ENCODE assay signal across 9 cellular contexts in genomic region chr11:104918113-104918824, GRCh38. TPM values are rescaled to one million over a fixed set of nuclear protein-coding genes. Genes with fewer than 3 reads are reported as not detected.
DNase-seq lines count a peak whose midpoint lies in the region; ATAC-seq, FAIRE-seq and TF ChIP-seq lines count a peak whose summit lies in the region.
"Had no signal": no experiment of that assay in that cellular context is flagged by ENCODE, and none has a peak within 500 bp of the region (broad histone marks: within the 10 kb centered on the region; RNA-seq: fewer than 3 reads in every experiment).

No MANE protein-coding gene starts in this region.

- DNase-seq in AG04449 (ENCODE audit: low read depth, low spot score) (peak; percentile 58), NCI-H2029 (lab: John Stamatoyannopoulos, UW) (peak; percentile 13), pancreas (no peak), cerebellar nuclear complex (lab: John Stamatoyannopoulos, UW) (no peak)
- DNase-seq in stimulated activated CD4-positive, alpha-beta T cell treated with anti-CD3 and anti-CD28 coated beads, Interleukin-2, amount 100 ng/mL, for 48 hours: no peak

- CTCF ChIA-PET in AG04449 (lab: Yijun Ruan, JAX): interaction anchor here (0.7 to 1.0 kb wide), 2 partner anchors 10 kb away, joined by 3 read pairs; no protein-coding TSS in a partner anchor

- intact Hi-C loops in pancreas (cut with DNase I): no loop called here

- no peaks in the 10 kb centered on the region for H3K9me3 ChIP-seq in duodenal mucosa (ENCODE audit: control insufficient read depth in 1 of 2, low read length in 2 of 2)
- H3K9me3 ChIP-seq in pancreas: no peaks in the 10 kb centered on the region

- POLR2A ChIA-PET in AG04449 (lab: Yijun Ruan, JAX): no interaction called here

- FAIRE-seq in pancreas (lab: Jason Lieb, UNC): no peak
- FAIRE-seq: H1 had no signal

- TF ChIP-seq CTCF in AG04449 (IDR thresholded peaks at IDR 0.05; ENCODE audit: insufficient read depth, low read length, missing control alignments) (no peak), pancreas (IDR thresholded peaks at IDR 0.05) (no peak)

- no peaks in the 10 kb centered on the region for H3K36me3 ChIP-seq in duodenal mucosa (ENCODE audit: control insufficient read depth in 1 of 2, insufficient read depth in 2 of 2, low read length in 2 of 2)
- H3K36me3 ChIP-seq in pancreas: no peaks in the 10 kb centered on the region

- peaks cover 6 to 17% of the 10 kb centered on the region in 2 donors for H3K4me1 ChIP-seq in duodenal mucosa (ENCODE audit: control insufficient read depth in 1 of 2, insufficient read depth in 2 of 2, low read length in 2 of 2)
- H3K4me1 ChIP-seq in pancreas: peaks cover 0 to 9% (median 0%) of the 10 kb centered on the region in 3 donors

- ATAC-seq in GM18909 (IDR thresholded peaks at IDR 0.05; ENCODE audit: poor library complexity, unreplicated experiment): peak; percentile 73
- peak; percentile 58 to 92 (median 80) for ATAC-seq in pancreas
- ATAC-seq in HG03521 (IDR thresholded peaks at IDR 0.05; ENCODE audit: unreplicated experiment): no peak

- WGBS in pancreas, 2 donors: 13 to 27% methylated on average over 6 of the region's 6 CpGs

- H3K4me3 ChIP-seq in AG04449 (ENCODE audit: low read depth, low read length) (peak overlapping the region; percentile 50), duodenal mucosa (ENCODE audit: low read depth in 1 of 2, low read length in 2 of 2) (peak overlapping the region; percentile 71 to 74), pancreas (peak overlapping the region in 3 of 4 donors; percentile 3 to 33 (median 27))

- H3K27ac ChIP-seq in duodenal mucosa (ENCODE audit: low read depth, low read length) (no peak overlapping the region), pancreas (peak overlapping the region in 3 of 4 donors; percentile 13 to 70 (median 53))

- H3K27me3 ChIP-seq in duodenal mucosa (ENCODE audit: control insufficient read depth in 1 of 2, insufficient read depth in 2 of 2, low read length in 2 of 2) (no peaks in the 10 kb centered on the region), pancreas (no peaks in the 10 kb centered on the region)

- H3K9ac ChIP-seq in duodenal mucosa (ENCODE audit: low read depth in 1 of 2, low read length in 2 of 2): peak overlapping the region; percentile 54 to 58

RNA-seq across cellular contexts. Expression of gene CASP12, which starts 20.0 kb away (rescaled TPM):
- under 1 TPM in 3 of 6 donors, not detected in 3; 0.16 to 0.23 (median 0.20) TPM for total RNA-seq in pancreas
- polyA plus RNA-seq in pancreas: under 1 TPM; 0.46 to 0.66 TPM
- total RNA-seq: H1 had no signal
- polyA plus RNA-seq: H1 had no signal

RNA-seq across cellular contexts. Expression of gene CASP4, which starts 50.1 kb away (rescaled TPM):
- total RNA-seq in pancreas: 10 to 100 TPM; 29.7 to 60.8 (median 42.9) TPM
- 10 to 100 TPM; 39.2 to 46.0 TPM for polyA plus RNA-seq in pancreas
- total RNA-seq: H1 had no signal

Comparison
In these comparisons a context has a peak if more than half of its experiments do, and no peak if none do; other contexts are left out.
1. DNase-seq: peak in AG04449 (single experiment) and NCI-H2029 (single experiment); none in pancreas (0 of 6), cerebellar nuclear complex (0 of 2) and stimulated activated CD4-positive, alpha-beta T cell treated with anti-CD3 and anti-CD28 coated beads, Interleukin-2, amount 100 ng/mL, for 48 hours (0 of 2).
2. Peak in every context shown above with its lines, with median percentiles within 50 percentile points of each other: H3K4me3 ChIP-seq.